Comparison of ENCODE assay signal across 8 cellular contexts in the genomic region with DNA sequence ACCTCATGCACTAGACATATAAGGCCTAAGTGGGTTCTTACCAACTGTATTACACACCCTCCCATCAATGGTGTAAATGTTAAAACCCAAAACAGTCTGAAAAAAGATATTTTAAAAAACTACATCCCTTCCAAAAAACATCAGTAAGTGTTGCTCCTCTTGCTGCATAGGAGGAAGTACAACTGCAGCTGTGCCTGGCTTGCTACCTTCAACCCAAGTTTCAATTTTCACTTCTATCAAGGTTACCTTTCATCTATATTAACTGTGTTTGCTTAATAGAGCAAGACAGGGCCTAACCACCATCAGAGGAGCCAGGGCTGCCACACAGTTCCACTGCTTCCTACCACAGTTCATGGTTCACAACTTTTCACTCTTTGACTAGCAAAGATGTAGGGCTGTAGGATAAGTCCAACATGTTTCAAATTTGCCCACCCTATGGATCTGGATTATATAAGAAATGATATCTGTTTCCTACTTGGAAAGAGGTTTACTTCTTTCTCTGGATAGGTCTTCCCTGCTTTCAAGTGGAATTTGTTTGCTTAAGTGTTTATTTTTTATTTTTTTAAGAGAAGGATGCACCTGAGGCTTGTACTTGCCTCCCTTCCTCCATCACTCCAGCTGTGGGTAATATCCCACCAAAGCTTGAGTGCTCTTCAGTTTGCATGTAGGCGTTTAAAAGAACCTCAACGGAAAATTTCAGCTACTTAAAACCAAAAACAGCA. TPM values are rescaled to one million over a fixed set of nuclear protein-coding genes. Genes with fewer than 3 reads are reported as not detected.
DNase-seq lines count a peak whose midpoint lies in the region; ATAC-seq and TF ChIP-seq lines count a peak whose summit lies in the region.

No MANE protein-coding gene starts in this region.

- TF ChIP-seq CTCF in progenitor cell of endocrine pancreas (IDR thresholded peaks at IDR 0.05; ENCODE audit: unreplicated experiment): no peak
- no peak for TF ChIP-seq CTCF in lower leg skin (IDR thresholded peaks at IDR 0.05)

- WGBS in lower leg skin, 2 donors: 77 to 85% methylated on average over 2 of the region's 2 CpGs

- no peak overlapping the region for H3K4me3 ChIP-seq in lower leg skin (ENCODE audit: low read depth, poor library complexity, severe bottlenecking)

- ATAC-seq in HG02870 (IDR thresholded peaks at IDR 0.05; ENCODE audit: unreplicated experiment): peak; percentile 77

- H3K27ac Mint-ChIP-seq in progenitor cell of endocrine pancreas: no peak overlapping the region

- H3K36me3 Mint-ChIP-seq in progenitor cell of endocrine pancreas (ENCODE audit: insufficient read depth): no peaks in the 10 kb centered on the region

- TF ChIP-seq POLR2A in lower leg skin (IDR thresholded peaks at IDR 0.05): no peak

- intact Hi-C loops in head of caudate nucleus (cut with DNase I) (no loop called here), lower leg skin (cut with DNase I; ENCODE audit: low total_unique reads) (no loop called here)

- H3K4me3 Mint-ChIP-seq in progenitor cell of endocrine pancreas (ENCODE audit: low read depth): no peak overlapping the region

- peaks cover 28% of the 10 kb centered on the region for H3K27me3 Mint-ChIP-seq in progenitor cell of endocrine pancreas

- H3K4me1 Mint-ChIP-seq in progenitor cell of endocrine pancreas (ENCODE audit: low read depth): no peaks in the 10 kb centered on the region

- no peaks in the 10 kb centered on the region for H3K9me3 Mint-ChIP-seq in progenitor cell of endocrine pancreas (ENCODE audit: low read depth)

- peak; percentile 30 for DNase-seq in stimulated activated CD4-positive, alpha-beta T cell treated with anti-CD3 and anti-CD28 coated beads, Interleukin-15, amount 100 ng/mL, for 24 hours
- no peak for DNase-seq in stimulated activated CD4-positive, alpha-beta T cell treated with anti-CD3 and anti-CD28 coated beads, Interleukin-2, amount 100 ng/mL, for 24 hours
- DNase-seq in T follicular helper cell (ENCODE audit: low read depth) (peak; percentile 27), progenitor cell of endocrine pancreas (ENCODE audit: low spot score, unreplicated experiment) (no peak), SHP77 (lab: John Stamatoyannopoulos, UW) (no peak), head of caudate nucleus (no peak), lower leg skin (ENCODE audit: low spot score in 2 of 2) (no peak)

RNA-seq across cellular contexts. Expression of a gene that starts 56.7 kb away (rescaled TPM):
- total RNA-seq in progenitor cell of endocrine pancreas (28.8 and 29.9 TPM in 2 replicates), lower leg skin (100 to 1,000 TPM in 2 of 4 donors, 10 to 100 TPM in 2; 66.0 to 148 (median 97.4) TPM)

Comparison
In these comparisons a context has a peak if more than half of its experiments do, and no peak if none do; other contexts are left out.
1. DNase-seq: peak in stimulated activated CD4-positive, alpha-beta T cell treated with anti-CD3 and anti-CD28 coated beads, Interleukin-15, amount 100 ng/mL, for 24 hours (single experiment) and T follicular helper cell (single experiment); none in stimulated activated CD4-positive, alpha-beta T cell treated with anti-CD3 and anti-CD28 coated beads, Interleukin-2, amount 100 ng/mL, for 24 hours (0 of 2), progenitor cell of endocrine pancreas (single experiment), SHP77 (0 of 2), head of caudate nucleus (0 of 42) and lower leg skin (0 of 2).